Comparison of ENCODE assay signal across 13 cellular contexts in the genomic region with DNA sequence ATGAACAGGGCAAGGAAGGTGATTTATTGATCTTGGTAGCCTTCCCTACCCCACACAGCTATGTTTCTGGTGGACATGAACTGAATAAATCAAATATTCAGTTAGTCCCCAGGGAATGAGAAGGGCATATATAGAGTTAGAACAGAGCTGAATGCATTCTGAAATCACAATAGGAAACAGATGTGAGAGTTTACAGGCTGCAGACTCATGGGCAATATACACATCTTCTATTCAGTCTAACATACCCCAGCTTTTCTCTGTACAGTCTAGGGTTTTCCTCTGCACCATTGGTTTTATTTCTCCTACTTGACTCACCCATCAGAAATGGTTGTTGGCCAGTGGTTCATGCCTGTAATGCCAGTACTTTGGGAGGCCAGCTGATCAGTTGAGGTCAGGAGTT.
"Had no signal": no experiment of that assay in that cellular context is flagged by ENCODE, and none has a peak within 500 bp of the region (broad histone marks: within the 10 kb centered on the region; RNA-seq: fewer than 3 reads in every experiment).

No MANE protein-coding gene starts in this region.

- DNase-seq: amniotic stem cell, body of pancreas, dermis blood vessel endothelial cell, kidney, left ventricle myocardium inferior, mesenchymal stem cell, nephron progenitor cell, T-helper 2 cell, thyroid gland had no signal

- H3K27ac ChIP-seq: body of pancreas, left ventricle myocardium inferior, thyroid gland had no signal

- H3K4me1 ChIP-seq: left ventricle myocardium inferior had no signal

- H3K27me3 ChIP-seq: body of pancreas, thyroid gland had no signal

- H3K4me3 ChIP-seq: body of pancreas, left ventricle myocardium inferior, thyroid gland had no signal

- H3K9me3 ChIP-seq: body of pancreas, thyroid gland had no signal

- H3K36me3 ChIP-seq: left ventricle myocardium inferior, thyroid gland had no signal

- FAIRE-seq: frontal cortex, kidney, TTC549, urothelium cell line had no signal

- ATAC-seq: body of pancreas; stimulated activated effector memory CD8-positive, alpha-beta T cell treated with anti-CD3 and anti-CD28 coated beads, Interleukin-12 subunit alpha, Interleukin-12 subunit beta, amount 100 ng/mL, for 72 hours had no signal
